Comparison of ENCODE assay signal across 8 cellular contexts in genomic region chr11:112279901-112280267, GRCh38. TPM values are rescaled to one million over a fixed set of nuclear protein-coding genes. Genes with fewer than 3 reads are reported as not detected.
DNase-seq lines count a peak whose midpoint lies in the region; ATAC-seq and TF ChIP-seq lines count a peak whose summit lies in the region.

No MANE protein-coding gene starts in this region.

- in situ Hi-C loops in SK-MEL-5 (cut with HindIII; ENCODE audit: low pct_unique_long_range_greater_than_20kb, low sequenced_read_pairs), result no loop called here

- intact Hi-C loops in CD4-positive, alpha-beta memory T cell (cut with micrococcal nuclease), result loop anchor here (1.0 to 10.0 kb wide), 7 partner anchors 61 to 1495 kb away; partner anchors contain the start of genes ALG9, CLDN25, SDHD and TIMM8B
- intact Hi-C loops in activated naive CD4-positive, alpha-beta T cell treated with anti-CD3 and anti-CD28 coated beads for 36 hours (cut with micrococcal nuclease), result loop anchor here (1.0 to 5.0 kb wide), 10 partner anchors 54 to 713 kb away; partner anchors contain the start of genes ALG9, CFAP68, FDXACB1 and PPP2R1B
- intact Hi-C loops in posterior cingulate gyrus (cut with DNase I) (loop anchor here (1.0 to 2.0 kb wide), 3 partner anchors 53 to 167 kb away; partner anchors contain the start of gene PTS), upper lobe of right lung (cut with DNase I) (loop anchor here (2.0 to 10.0 kb wide), 2 partner anchors 59 to 275 kb away; no protein-coding TSS in a partner anchor)

- no peaks in the 10 kb centered on the region for H3K9me3 Mint-ChIP-seq in CD4-positive, alpha-beta memory T cell
- no peaks in the 10 kb centered on the region for H3K9me3 Mint-ChIP-seq in activated naive CD4-positive, alpha-beta T cell treated with anti-CD3 and anti-CD28 coated beads for 36 hours

- H3K4me3 ChIP-seq in CD4-positive, alpha-beta memory T cell (ENCODE audit: low read length in 2 of 2), result peak overlapping the region; percentile 67 to 83
- peak overlapping the region; percentile 19 for H3K4me3 ChIP-seq in cardiac muscle cell
- H3K4me3 ChIP-seq in upper lobe of right lung, result peak overlapping the region; percentile 51

- TF ChIP-seq CTCF in cardiac muscle cell (IDR thresholded peaks at IDR 0.05; ENCODE audit: low read depth, low read length) (peak; percentile 68), upper lobe of right lung (IDR thresholded peaks at IDR 0.05) (peak; percentile 88)

- peak overlapping the region in 5 of 7 donors; percentile 59 to 91 (median 77) for H3K27ac Mint-ChIP-seq in CD4-positive, alpha-beta memory T cell
- H3K27ac Mint-ChIP-seq in activated naive CD4-positive, alpha-beta T cell treated with anti-CD3 and anti-CD28 coated beads for 36 hours, result no peak overlapping the region

- peaks cover 23% of the 10 kb centered on the region for H3K4me1 ChIP-seq in CD4-positive, alpha-beta memory T cell (ENCODE audit: insufficient read depth, low read length)
- H3K4me1 ChIP-seq in cardiac muscle cell (ENCODE audit: low read depth) (peaks cover 7% of the 10 kb centered on the region), upper lobe of right lung (no peaks in the 10 kb centered on the region)

- H3K27me3 ChIP-seq in CD4-positive, alpha-beta memory T cell (ENCODE audit: insufficient read depth, low read length), result no peaks in the 10 kb centered on the region
- H3K27me3 ChIP-seq in cardiac muscle cell, result peaks cover 3% of the 10 kb centered on the region
- no peaks in the 10 kb centered on the region for H3K27me3 ChIP-seq in upper lobe of right lung

- peaks cover 18 to 25% (median 22%) of the 10 kb centered on the region in 4 donors for H3K4me1 Mint-ChIP-seq in CD4-positive, alpha-beta memory T cell
- H3K4me1 Mint-ChIP-seq in activated naive CD4-positive, alpha-beta T cell treated with anti-CD3 and anti-CD28 coated beads for 36 hours (ENCODE audit: low read depth), result peaks cover 2% of the 10 kb centered on the region

- ATAC-seq in GM19455 (IDR thresholded peaks at IDR 0.05; ENCODE audit: unreplicated experiment), result peak; percentile 56
- ATAC-seq in upper lobe of right lung, result peak; percentile 89

- peak overlapping the region; percentile 38 for H3K27ac ChIP-seq in CD4-positive, alpha-beta memory T cell (ENCODE audit: low read depth, low read length)
- no peak overlapping the region for H3K27ac ChIP-seq in cardiac muscle cell
- H3K27ac ChIP-seq in upper lobe of right lung, result no peak overlapping the region

- CTCF ChIA-PET in CD4-positive, alpha-beta memory T cell (lab: Charles Lee; ENCODE audit: partially characterized antibody), result interaction anchor here (0.6 to 14.4 kb wide), 44 partner anchors 9 to 1179 kb away, joined by 3 to 452 read pairs (median 4); partner anchors contain the start of genes PLET1, PTS, SDHD and TIMM8B
- CTCF ChIA-PET in activated naive CD4-positive, alpha-beta T cell treated with anti-CD3 and anti-CD28 coated beads for 36 hours (lab: Charles Lee), result interaction anchor here (0.6 to 5.9 kb wide), 43 partner anchors 8 to 1010 kb away, joined by 3 to 212 read pairs (median 4); partner anchors contain the start of genes DLAT and PTS

- no peaks in the 10 kb centered on the region for H3K9me3 ChIP-seq in CD4-positive, alpha-beta memory T cell (ENCODE audit: control insufficient read depth in 1 of 2, low read length in 2 of 2)
- H3K9me3 ChIP-seq in cardiac muscle cell (ENCODE audit: low read depth), result no peaks in the 10 kb centered on the region
- no peaks in the 10 kb centered on the region for H3K9me3 ChIP-seq in upper lobe of right lung

- POLR2A ChIA-PET in CD4-positive, alpha-beta memory T cell (lab: Charles Lee; ENCODE audit: partially characterized antibody), result interaction anchor here (0.6 to 3.3 kb wide), 5 partner anchors 8 to 60 kb away, joined by 3 to 16 read pairs (median 5); partner anchors contain the start of gene PTS

- H3K4me3 Mint-ChIP-seq in CD4-positive, alpha-beta memory T cell, result peak overlapping the region; percentile 92 to 96 (median 94)
- H3K4me3 Mint-ChIP-seq in activated naive CD4-positive, alpha-beta T cell treated with anti-CD3 and anti-CD28 coated beads for 36 hours, result peak overlapping the region; percentile 76

- H3K27me3 Mint-ChIP-seq in CD4-positive, alpha-beta memory T cell, result no peaks in the 10 kb centered on the region
- no peaks in the 10 kb centered on the region for H3K27me3 Mint-ChIP-seq in activated naive CD4-positive, alpha-beta T cell treated with anti-CD3 and anti-CD28 coated beads for 36 hours (ENCODE audit: low read depth)

- no peaks in the 10 kb centered on the region for H3K36me3 Mint-ChIP-seq in CD4-positive, alpha-beta memory T cell
- H3K36me3 Mint-ChIP-seq in activated naive CD4-positive, alpha-beta T cell treated with anti-CD3 and anti-CD28 coated beads for 36 hours (ENCODE audit: low read depth), result no peaks in the 10 kb centered on the region

- peak; percentile 67 to 74 (median 70) for DNase-seq in CD4-positive, alpha-beta memory T cell
- peak; percentile 67 for DNase-seq in HuH-7 (ENCODE audit: low spot score)
- DNase-seq in SK-MEL-5 (ENCODE audit: low read depth, low spot score), result peak; percentile 59
- DNase-seq in activated naive CD4-positive, alpha-beta T cell treated with anti-CD3 and anti-CD28 coated beads for 36 hours, result peak; percentile 84
- DNase-seq in cardiac muscle cell (ENCODE audit: low read depth in 1 of 2, low spot score in 1 of 2), result peak; percentile 67 to 77
- DNase-seq in posterior cingulate gyrus, result peak; percentile 48 to 95 (median 79)
- peak; percentile 87 for DNase-seq in upper lobe of right lung

- H3K36me3 ChIP-seq in CD4-positive, alpha-beta memory T cell (ENCODE audit: insufficient read depth, low read length), result no peaks in the 10 kb centered on the region
- H3K36me3 ChIP-seq in cardiac muscle cell (no peaks in the 10 kb centered on the region), upper lobe of right lung (no peaks in the 10 kb centered on the region)

RNA-seq across cellular contexts. Expression of gene PLET1, which starts 19.2 kb away (rescaled TPM):
- not detected for total RNA-seq in CD4-positive, alpha-beta memory T cell
- not detected for polyA plus RNA-seq in CD4-positive, alpha-beta memory T cell
- total RNA-seq in SK-MEL-5 (2014; rRNA removed; shearing (Covaris generic)), result not detected in 2 replicates
- polyA plus RNA-seq in SK-MEL-5 (2015; cell fraction: cytosol; rRNA removed), result not detected in 2 replicates
- not detected in 2 replicates for polyA plus RNA-seq in SK-MEL-5 (2015; cell fraction: nucleus; rRNA removed)
- not detected for total RNA-seq in activated naive CD4-positive, alpha-beta T cell treated with anti-CD3 and anti-CD28 coated beads for 36 hours
- total RNA-seq in cardiac muscle cell (not detected in 2 replicates), upper lobe of right lung (not detected)
- polyA plus RNA-seq in cardiac muscle cell, result 0.14 TPM in 1 of 2 replicates, not detected in the other

RNA-seq across cellular contexts. Expression of gene PTS, which starts 53.7 kb away (rescaled TPM):
- total RNA-seq in CD4-positive, alpha-beta memory T cell, result 10 to 100 TPM; 23.6 to 26.9 TPM
- polyA plus RNA-seq in CD4-positive, alpha-beta memory T cell, result 10 to 100 TPM; 11.2 to 11.4 TPM
- total RNA-seq in SK-MEL-5 (2014; rRNA removed; shearing (Covaris generic)), result 46.1 and 59.4 TPM in 2 replicates
- 20.6 and 29.4 TPM in 2 replicates for polyA plus RNA-seq in SK-MEL-5 (2015; cell fraction: cytosol; rRNA removed)
- 26.5 and 58.1 TPM in 2 replicates for polyA plus RNA-seq in SK-MEL-5 (2015; cell fraction: nucleus; rRNA removed)
- 10 to 100 TPM; 34.6 to 39.0 TPM for total RNA-seq in activated naive CD4-positive, alpha-beta T cell treated with anti-CD3 and anti-CD28 coated beads for 36 hours
- total RNA-seq in cardiac muscle cell, result 28.1 and 30.3 TPM in 2 replicates
- 53.0 and 66.7 TPM in 2 replicates for polyA plus RNA-seq in cardiac muscle cell
- 22.5 TPM for total RNA-seq in upper lobe of right lung

Comparison
In these comparisons a context has a peak if more than half of its experiments do, and no peak if none do; other contexts are left out.
1. H3K4me3 ChIP-seq: peak in every context shown above with its lines; median percentile 75 in CD4-positive, alpha-beta memory T cell; 51 in upper lobe of right lung; 19 in cardiac muscle cell.